In genomic region chr16:73190688-73191087, GRCh38 we compare ENCODE assay signal across 25 cellular contexts.
"Had no signal": no experiment of that assay in that cellular context is flagged by ENCODE, and none has a peak within 500 bp of the region (broad histone marks: within the 10 kb centered on the region; RNA-seq: fewer than 3 reads in every experiment).

No MANE protein-coding gene starts in this region.

- H3K4me3 Mint-ChIP-seq: mesothelial cell of epicardium; natural killer cell; stimulated activated naive CD8-positive, alpha-beta T cell treated with anti-CD3 and anti-CD28 coated beads, Interleukin-15, Interleukin-2, amounts not matched to agents 100 ng/mL and 50 ng/mL, for 24 hours had no signal

- H3K36me3 Mint-ChIP-seq: mesothelial cell of epicardium, naive B cell, natural killer cell had no signal

- DNase-seq: hypothalamus; islet precursor cell; left ventricle myocardium inferior; mesendoderm; naive B cell; natural killer cell; nucleus accumbens; pancreas; posterior cingulate gyrus; retina; right cardiac atrium; stimulated activated CD4-positive, alpha-beta T cell treated with anti-CD3 and anti-CD28 coated beads, Interleukin-12 subunit alpha, Interleukin-12 subunit beta, amount 100 ng/mL, for 4 hours; stimulated activated CD4-positive, alpha-beta T cell treated with anti-CD3 and anti-CD28 coated beads, Interleukin-15, amount 100 ng/mL, for 24 hours; stimulated activated CD4-positive, alpha-beta T cell treated with anti-CD3 and anti-CD28 coated beads, Interleukin-2, amount 100 ng/mL, for 24 hours; stimulated activated CD4-positive, alpha-beta T cell treated with anti-CD3 and anti-CD28 coated beads, Interleukin-4, amount 100 ng/mL, for 1 hour; transverse colon had no signal

- H3K4me1 ChIP-seq: left ventricle myocardium inferior, pancreas, prostate gland, transverse colon, upper lobe of left lung had no signal

- H3K9me3 ChIP-seq: left ventricle myocardium inferior, pancreas, prostate gland, suprapubic skin, transverse colon, upper lobe of left lung, vagina had no signal

- H3K27ac Mint-ChIP-seq: mesothelial cell of epicardium; naive B cell; natural killer cell; stimulated activated naive CD8-positive, alpha-beta T cell treated with anti-CD3 and anti-CD28 coated beads, Interleukin-15, Interleukin-2, amounts not matched to agents 100 ng/mL and 50 ng/mL, for 24 hours had no signal

- H3K9me3 Mint-ChIP-seq: mesothelial cell of epicardium; naive B cell; natural killer cell; stimulated activated naive CD8-positive, alpha-beta T cell treated with anti-CD3 and anti-CD28 coated beads, Interleukin-15, Interleukin-2, amounts not matched to agents 100 ng/mL and 50 ng/mL, for 24 hours had no signal

- H3K4me1 Mint-ChIP-seq: naive B cell, natural killer cell had no signal

- H3K36me3 ChIP-seq: left ventricle myocardium inferior, pancreas, prostate gland, suprapubic skin, transverse colon, upper lobe of left lung, vagina had no signal

- H3K27me3 ChIP-seq: pancreas, transverse colon, upper lobe of left lung, vagina had no signal

- ATAC-seq: natural killer cell, pancreas, right cardiac atrium, sciatic nerve had no signal

- H3K4me3 ChIP-seq: left ventricle myocardium inferior, lung, pancreas, prostate gland, skin epidermis, suprapubic skin, transverse colon, upper lobe of left lung, vagina had no signal

- H3K27ac ChIP-seq: left ventricle myocardium inferior, pancreas, prostate gland, skin epidermis, suprapubic skin, transverse colon, upper lobe of left lung, vagina had no signal
